Comparison of ENCODE assay signal across 8 cellular contexts in the genomic region with DNA sequence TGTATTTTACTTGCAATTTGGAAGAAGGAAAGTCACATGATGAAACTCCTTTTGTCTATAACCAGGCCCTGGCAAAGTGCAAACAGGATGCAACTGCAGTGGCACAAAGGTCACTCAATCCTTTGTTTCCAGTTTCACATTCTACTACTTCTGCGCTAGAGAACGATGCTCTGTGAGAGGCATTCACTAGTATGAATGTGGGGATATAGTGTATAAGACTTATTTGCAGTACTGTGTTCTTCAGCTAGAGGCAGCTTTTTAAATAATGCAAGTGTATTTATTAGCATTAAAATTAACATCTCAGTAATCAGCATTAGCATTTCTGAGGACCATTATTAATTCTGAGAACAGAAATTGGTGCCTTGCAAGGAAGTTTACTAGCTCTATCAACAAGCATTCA.
DNase-seq lines count a peak whose midpoint lies in the region; ATAC-seq and TF ChIP-seq lines count a peak whose summit lies in the region.
"Had no signal": no experiment of that assay in that cellular context is flagged by ENCODE, and none has a peak within 500 bp of the region (broad histone marks: within the 10 kb centered on the region; RNA-seq: fewer than 3 reads in every experiment).

No MANE protein-coding gene starts in this region.

- DNase-seq in G401 (ENCODE audit: low spot score), result peak; percentile 35
- DNase-seq in NCI-H82 treated with DMSO at 0.1 percent for 48 hours (lab: John Stamatoyannopoulos, UW; ENCODE audit: unreplicated experiment), result peak; percentile 8
- no peak for DNase-seq in epithelial cell of prostate (ENCODE audit: low read depth, low spot score)
- no peak for DNase-seq in osteocyte (ENCODE audit: extremely low spot score, unreplicated experiment)
- no peak for DNase-seq in NCI-H187 (lab: John Stamatoyannopoulos, UW)
- DNase-seq in stimulated activated CD4-positive, alpha-beta T cell treated with anti-CD3 and anti-CD28 coated beads, Interleukin-4, amount 100 ng/mL, for 1 hour, result no peak
- DNase-seq: activated CD4-positive, alpha-beta memory T cell treated with anti-CD3 and anti-CD28 coated beads, Interleukin-2, amount 10 ng/mL, durations not matched to agents 7 days and 5 days had no signal

- peaks cover 19% of the 10 kb centered on the region for H3K36me3 Mint-ChIP-seq in osteocyte (ENCODE audit: unreplicated experiment)

- peaks cover 8% of the 10 kb centered on the region for H3K4me1 Mint-ChIP-seq in osteocyte (ENCODE audit: unreplicated experiment)
- H3K4me1 Mint-ChIP-seq: activated CD4-positive, alpha-beta memory T cell treated with anti-CD3 and anti-CD28 coated beads, Interleukin-2, amount 10 ng/mL, durations not matched to agents 7 days and 5 days had no signal

- peak; percentile 31 for TF ChIP-seq CTCF in osteocyte (IDR thresholded peaks at IDR 0.05)

- ATAC-seq in GM18909 (IDR thresholded peaks at IDR 0.05; ENCODE audit: poor library complexity, unreplicated experiment), result no peak

- peak overlapping the region; percentile 63 for H3K27ac ChIP-seq in epithelial cell of prostate

- no peaks in the 10 kb centered on the region for H3K9me3 Mint-ChIP-seq in osteocyte (ENCODE audit: unreplicated experiment)
- H3K9me3 Mint-ChIP-seq: activated CD4-positive, alpha-beta memory T cell treated with anti-CD3 and anti-CD28 coated beads, Interleukin-2, amount 10 ng/mL, durations not matched to agents 7 days and 5 days had no signal

- in situ Hi-C loops in G401 (cut with HindIII; ENCODE audit: low sequenced_read_pairs), result no loop called here

- no peak overlapping the region for H3K4me3 Mint-ChIP-seq in osteocyte (ENCODE audit: unreplicated experiment)
- H3K4me3 Mint-ChIP-seq: activated CD4-positive, alpha-beta memory T cell treated with anti-CD3 and anti-CD28 coated beads, Interleukin-2, amount 10 ng/mL, durations not matched to agents 7 days and 5 days had no signal

- no peak overlapping the region for H3K27ac Mint-ChIP-seq in osteocyte (ENCODE audit: unreplicated experiment)
- H3K27ac Mint-ChIP-seq: activated CD4-positive, alpha-beta memory T cell treated with anti-CD3 and anti-CD28 coated beads, Interleukin-2, amount 10 ng/mL, durations not matched to agents 7 days and 5 days had no signal

- H3K27me3 Mint-ChIP-seq in osteocyte (ENCODE audit: unreplicated experiment), result no peaks in the 10 kb centered on the region
- H3K27me3 Mint-ChIP-seq: activated CD4-positive, alpha-beta memory T cell treated with anti-CD3 and anti-CD28 coated beads, Interleukin-2, amount 10 ng/mL, durations not matched to agents 7 days and 5 days had no signal

Comparison
In these comparisons a context has a peak if more than half of its experiments do, and no peak if none do; other contexts are left out.
1. DNase-seq: peak in G401 (single experiment) and NCI-H82 treated with DMSO at 0.1 percent for 48 hours (single experiment); none in epithelial cell of prostate (single experiment), osteocyte (single experiment), NCI-H187 (0 of 2) and stimulated activated CD4-positive, alpha-beta T cell treated with anti-CD3 and anti-CD28 coated beads, Interleukin-4, amount 100 ng/mL, for 1 hour (single experiment).